In the genomic region with DNA sequence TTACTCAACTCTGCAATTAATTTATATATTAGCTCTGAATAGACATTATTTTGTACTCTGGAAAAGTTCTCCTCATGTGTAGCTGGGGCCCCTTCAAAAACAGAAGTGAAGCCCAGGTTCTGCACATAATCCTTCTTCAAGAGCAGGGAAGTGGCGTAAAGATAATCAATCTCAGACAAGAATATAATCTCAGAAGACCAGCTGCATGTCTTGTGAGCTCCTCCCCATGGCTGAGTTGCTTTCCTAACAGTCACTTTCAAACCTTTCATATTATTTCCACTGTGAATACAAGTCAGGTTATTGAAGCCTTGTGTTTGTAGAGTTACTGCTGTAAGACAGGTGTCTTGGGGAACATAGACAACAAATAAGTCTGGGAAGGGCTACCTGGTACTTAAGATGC, we compare ENCODE assay signal across 24 cellular contexts.
"Had no signal": no experiment of that assay in that cellular context is flagged by ENCODE, and none has a peak within 500 bp of the region (broad histone marks: within the 10 kb centered on the region; RNA-seq: fewer than 3 reads in every experiment).

No MANE protein-coding gene starts in this region.

- H3K4me1 Mint-ChIP-seq: activated naive CD8-positive, alpha-beta T cell treated with anti-CD3 and anti-CD28 coated beads, Interleukin-2, amount 10 ng/mL, durations not matched to agents 7 days and 5 days; natural killer cell; T-helper 17 cell; WTC11 had no signal

- H3K36me3 ChIP-seq: left ventricle myocardium inferior, ovary, prostate gland, spleen had no signal

- H3K9me3 ChIP-seq: ovary, prostate gland, testis had no signal

- H3K4me3 Mint-ChIP-seq: activated naive CD8-positive, alpha-beta T cell treated with anti-CD3 and anti-CD28 coated beads, Interleukin-2, amount 10 ng/mL, durations not matched to agents 7 days and 5 days; activated T-cell treated with anti-CD3 and anti-CD28 coated beads, Interleukin-2, amount 50 U/mL, for 4 hours; mesothelial cell of epicardium; natural killer cell; T-helper 17 cell; WTC11 had no signal

- H3K9me3 Mint-ChIP-seq: activated T-helper 2 cell treated with anti-CD3 and anti-CD28 coated beads, Interferon-gamma antibody, Interleukin-2, Interleukin-4, amounts not matched to agents 10 μg/mL and 5 μg/mL and 100 μg/mL, durations not matched to agents 14 hours and 24 hours and 36 hours had no signal

- FAIRE-seq: frontal cortex had no signal

- H3K4me1 ChIP-seq: prostate gland, spleen, testis had no signal

- H3K36me3 Mint-ChIP-seq: activated naive CD8-positive, alpha-beta T cell treated with anti-CD3 and anti-CD28 coated beads, Interleukin-2, amount 10 ng/mL, durations not matched to agents 7 days and 5 days; natural killer cell had no signal

- DNase-seq: activated CD8-positive, alpha-beta memory T cell treated with anti-CD3 and anti-CD28 coated beads, Interleukin-2, amount 50 U/mL, for 48 hours; activated naive CD4-positive, alpha-beta T cell; activated naive CD8-positive, alpha-beta T cell treated with anti-CD3 and anti-CD28 coated beads, Interleukin-2, amount 10 ng/mL, durations not matched to agents 7 days and 5 days; activated T-cell treated with anti-CD3 and anti-CD28 coated beads, Interleukin-2, amount 50 U/mL, for 4 hours; amygdala; cerebellar nuclear complex; effector CD4-positive, alpha-beta T cell; glutamatergic neuron; hippocampal formation; left ventricle myocardium inferior; natural killer cell; ovary; spleen; stimulated activated CD4-positive, alpha-beta T cell treated with anti-CD3 and anti-CD28 coated beads, Interleukin-4, amount 100 ng/mL, for 1 hour; stimulated activated naive CD4-positive, alpha-beta T cell; SW 1271; T-helper 17 cell; testis; trophoblast cell had no signal

- H3K4me3 ChIP-seq: left ventricle myocardium inferior, ovary, prostate gland, spleen, testis had no signal

- H3K27ac ChIP-seq: left ventricle myocardium inferior, ovary, prostate gland, spleen, testis had no signal

- ATAC-seq: activated T-cell treated with anti-CD3 and anti-CD28 coated beads, Interleukin-2, amount 50 U/mL, for 4 hours; natural killer cell; T-helper 17 cell; WTC11 had no signal

- H3K27ac Mint-ChIP-seq: activated naive CD8-positive, alpha-beta T cell treated with anti-CD3 and anti-CD28 coated beads, Interleukin-2, amount 10 ng/mL, durations not matched to agents 7 days and 5 days; activated T-helper 2 cell treated with anti-CD3 and anti-CD28 coated beads, Interferon-gamma antibody, Interleukin-2, Interleukin-4, amounts not matched to agents 10 μg/mL and 5 μg/mL and 100 μg/mL, durations not matched to agents 14 hours and 24 hours and 36 hours; mesothelial cell of epicardium; natural killer cell; T-helper 17 cell; WTC11 had no signal

- H3K27me3 Mint-ChIP-seq: T-helper 17 cell had no signal

- H3K27me3 ChIP-seq: ovary, spleen, testis had no signal
